In genomic region chr11:104690243-104690642, GRCh38 we compare ENCODE assay signal across 29 cellular contexts.
"Had no signal": no experiment of that assay in that cellular context is flagged by ENCODE, and none has a peak within 500 bp of the region (broad histone marks: within the 10 kb centered on the region; RNA-seq: fewer than 3 reads in every experiment).

No MANE protein-coding gene starts in this region.

- H3K27ac Mint-ChIP-seq: mesothelial cell of epicardium; naive B cell; natural killer cell treated with Interleukin-12 subunit alpha and Interleukin-12 subunit beta and Interleukin-15 and Interleukin-18, amount 100 ng/mL, for 72 hours; stimulated activated effector memory CD8-positive, alpha-beta T cell treated with anti-CD3 and anti-CD28 coated beads, Interleukin-12 subunit alpha, Interleukin-12 subunit beta, amount 100 ng/mL, for 72 hours had no signal

- H3K27ac ChIP-seq: dorsolateral prefrontal cortex, epithelial cell of prostate, foreskin keratinocyte, gastroesophageal sphincter, heart left ventricle, hepatocyte, left lung, neutrophil, pancreas, right lobe of liver, stomach, thyroid gland, vagina had no signal

- H3K36me3 Mint-ChIP-seq: stimulated activated effector memory CD8-positive, alpha-beta T cell treated with anti-CD3 and anti-CD28 coated beads, Interleukin-12 subunit alpha, Interleukin-12 subunit beta, amount 100 ng/mL, for 72 hours had no signal

- H3K4me3 Mint-ChIP-seq: mesothelial cell of epicardium; natural killer cell treated with Interleukin-12 subunit alpha and Interleukin-12 subunit beta and Interleukin-15 and Interleukin-18, amount 100 ng/mL, for 72 hours; neural crest cell; stimulated activated effector memory CD8-positive, alpha-beta T cell treated with anti-CD3 and anti-CD28 coated beads, Interleukin-12 subunit alpha, Interleukin-12 subunit beta, amount 100 ng/mL, for 72 hours had no signal

- H3K4me1 Mint-ChIP-seq: naive B cell had no signal

- H3K27me3 Mint-ChIP-seq: natural killer cell treated with Interleukin-12 subunit alpha and Interleukin-12 subunit beta and Interleukin-15 and Interleukin-18, amount 100 ng/mL, for 72 hours had no signal

- H3K36me3 ChIP-seq: gastroesophageal sphincter, heart left ventricle, left lung, neutrophil, pancreas, right lobe of liver, stomach, thyroid gland, vagina had no signal

- H3K4me3 ChIP-seq: dorsolateral prefrontal cortex, gastroesophageal sphincter, heart left ventricle, hepatocyte, left lung, mucosa of descending colon, pancreas, right lobe of liver, smooth muscle cell, stomach, thyroid gland, vagina had no signal

- DNase-seq: dorsolateral prefrontal cortex; effector CD4-positive, alpha-beta T cell; foreskin keratinocyte; heart left ventricle; kidney; left cardiac atrium; left lung; mesenchymal stem cell; mucosa of descending colon; naive B cell; pancreas; right lobe of liver; stimulated activated CD4-positive, alpha-beta T cell treated with anti-CD3 and anti-CD28 coated beads, Interleukin-2, amount 100 ng/mL, for 24 hours; stimulated activated CD4-positive, alpha-beta T cell treated with anti-CD3 and anti-CD28 coated beads, Interleukin-4, amount 100 ng/mL, for 24 hours; stimulated activated naive CD4-positive, alpha-beta T cell treated with Interleukin-2 at 50 U/mL for 16 hours; stomach; thyroid gland; trophoblast cell had no signal

- FAIRE-seq: colon, pancreas had no signal

- H3K9me3 ChIP-seq: gastroesophageal sphincter, heart left ventricle, left lung, mucosa of descending colon, neutrophil, pancreas, right lobe of liver, stomach, thyroid gland, vagina had no signal
